9 cellular contexts compared by ENCODE assay signal in the genomic region with DNA sequence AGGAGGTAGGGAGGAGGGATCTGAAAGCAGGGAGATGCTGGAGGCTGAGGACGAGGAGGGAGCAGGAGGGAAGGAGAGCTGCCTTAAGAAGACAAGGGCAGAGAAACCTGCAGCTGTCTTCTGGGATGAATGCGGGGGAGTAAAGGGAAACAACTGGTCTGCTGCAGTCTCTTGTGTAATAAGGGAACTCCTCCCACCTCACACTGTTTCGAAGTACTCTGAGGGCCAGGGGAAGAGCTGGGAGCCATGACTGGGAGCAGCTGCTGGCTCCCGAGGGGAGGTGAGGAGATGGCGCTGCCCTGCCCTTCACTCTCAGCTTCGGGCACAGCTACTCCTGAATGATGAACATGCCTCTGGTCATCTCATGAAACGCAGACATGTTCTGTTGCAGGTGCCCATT.
DNase-seq lines count a peak whose midpoint lies in the region; ATAC-seq and TF ChIP-seq lines count a peak whose summit lies in the region.
"Had no signal": no experiment of that assay in that cellular context is flagged by ENCODE, and none has a peak within 500 bp of the region (broad histone marks: within the 10 kb centered on the region; RNA-seq: fewer than 3 reads in every experiment).

No MANE protein-coding gene starts in this region.

- DNase-seq in ELF-1 (ENCODE audit: low read depth, low spot score) (peak; percentile 21), SIG-M5 (lab: John Stamatoyannopoulos, UW) (peak; percentile 35), fibroblast of the conjunctiva (ENCODE audit: low read depth) (peak; percentile 14), omental fat pad (ENCODE audit: low spot score) (no peak), NAMALWA (ENCODE audit: low spot score) (no peak), GM10266 (ENCODE audit: extremely low spot score) (no peak), T-helper 9 cell (no peak)
- DNase-seq: DND-41 had no signal

- ATAC-seq in omental fat pad (ENCODE audit: low FRiP score) (peak; percentile 58), HG02610 (IDR thresholded peaks at IDR 0.05; ENCODE audit: unreplicated experiment) (no peak)

- TF ChIP-seq CTCF in omental fat pad (IDR thresholded peaks at IDR 0.05) (no peak), GM10266 (IDR thresholded peaks at IDR 0.05; ENCODE audit: control insufficient read depth, insufficient read depth, low read depth, missing control alignments) (no peak)

Comparison
In these comparisons a context has a peak if more than half of its experiments do, and no peak if none do; other contexts are left out.
1. DNase-seq: peak in ELF-1 (single experiment), SIG-M5 (single experiment) and fibroblast of the conjunctiva (single experiment); none in omental fat pad (single experiment), NAMALWA (single experiment), GM10266 (single experiment) and T-helper 9 cell (single experiment).